25 cellular contexts compared by ENCODE assay signal in the genomic region with DNA sequence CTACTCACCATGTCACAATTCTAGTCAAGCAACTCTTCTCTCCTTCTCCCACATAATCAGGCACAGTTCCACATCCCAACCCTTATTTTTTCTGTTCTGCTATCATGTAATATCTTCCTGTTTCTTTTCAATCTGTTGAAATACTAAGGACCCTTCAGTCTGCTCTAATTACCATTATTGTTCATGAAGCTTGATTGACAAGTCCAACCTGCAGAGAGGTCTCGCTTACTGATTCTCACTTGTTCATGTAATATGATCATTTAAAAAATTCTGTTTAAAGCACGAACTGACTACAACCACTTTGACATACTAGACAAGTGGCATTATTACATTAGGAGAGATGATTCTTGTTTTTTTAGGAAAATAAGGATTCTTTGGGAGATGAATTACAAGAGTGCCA.
"Had no signal": no experiment of that assay in that cellular context is flagged by ENCODE, and none has a peak within 500 bp of the region (broad histone marks: within the 10 kb centered on the region; RNA-seq: fewer than 3 reads in every experiment).

No MANE protein-coding gene starts in this region.

- H3K36me3 ChIP-seq: colonic mucosa, esophagus muscularis mucosa, esophagus squamous epithelium, gastrocnemius medialis, gastroesophageal sphincter, heart left ventricle, heart right ventricle had no signal

- H3K27me3 Mint-ChIP-seq: dendritic cell treated with granulocyte-macrophage colony-stimulating factor and Interleukin-4, amounts not matched to agents 40 ng/mL and 50 ng/mL, for 4 days had no signal

- H3K9me3 ChIP-seq: colonic mucosa, esophagus muscularis mucosa, esophagus squamous epithelium, gastrocnemius medialis, gastroesophageal sphincter had no signal

- H3K4me1 Mint-ChIP-seq: endodermal cell had no signal

- H3K4me3 Mint-ChIP-seq: dendritic cell treated with granulocyte-macrophage colony-stimulating factor and Interleukin-4, amounts not matched to agents 40 ng/mL and 50 ng/mL, for 4 days; effector memory CD8-positive, alpha-beta T cell; endodermal cell had no signal

- H3K27ac ChIP-seq: colonic mucosa, coronary artery, dorsolateral prefrontal cortex, epithelial cell of prostate, esophagus muscularis mucosa, esophagus squamous epithelium, foreskin keratinocyte, gastrocnemius medialis, gastroesophageal sphincter, heart left ventricle, heart right ventricle had no signal

- H3K27me3 ChIP-seq: colonic mucosa, dorsolateral prefrontal cortex, esophagus muscularis mucosa, esophagus squamous epithelium, foreskin keratinocyte, gastrocnemius medialis, gastroesophageal sphincter, heart left ventricle, heart right ventricle had no signal

- H3K9me3 Mint-ChIP-seq: dendritic cell treated with granulocyte-macrophage colony-stimulating factor and Interleukin-4, amounts not matched to agents 40 ng/mL and 50 ng/mL, for 4 days; effector memory CD8-positive, alpha-beta T cell; endodermal cell had no signal

- H3K4me3 ChIP-seq: colonic mucosa, coronary artery, dorsolateral prefrontal cortex, esophagus muscularis mucosa, esophagus squamous epithelium, gastrocnemius medialis, gastroesophageal sphincter, heart left ventricle, heart right ventricle had no signal

- ATAC-seq: effector memory CD8-positive, alpha-beta T cell; esophagus mucosa; foreskin keratinocyte; gastrocnemius medialis; gastroesophageal sphincter; heart left ventricle; heart right ventricle had no signal

- DNase-seq: colonic mucosa; cortex of kidney; dermis blood vessel endothelial cell; dorsolateral prefrontal cortex; effector CD4-positive, alpha-beta T cell; effector CD8-positive, alpha-beta T cell; effector memory CD4-positive, alpha-beta T cell; effector memory CD8-positive, alpha-beta T cell; endodermal cell; erythroblast; esophagus squamous epithelium; foreskin fibroblast; foreskin keratinocyte; foreskin melanocyte; gastrocnemius medialis; glutamatergic neuron; head of caudate nucleus; heart left ventricle; heart right ventricle had no signal

- H3K4me1 ChIP-seq: colonic mucosa, esophagus muscularis mucosa, esophagus squamous epithelium, foreskin keratinocyte, gastrocnemius medialis, gastroesophageal sphincter, heart left ventricle, heart right ventricle had no signal

- H3K27ac Mint-ChIP-seq: dendritic cell treated with granulocyte-macrophage colony-stimulating factor and Interleukin-4, amounts not matched to agents 40 ng/mL and 50 ng/mL, for 4 days; effector memory CD8-positive, alpha-beta T cell; endodermal cell had no signal
